8 cellular contexts compared by ENCODE assay signal in genomic region chr11:18698341-18699268, GRCh38. TPM values are rescaled to one million over a fixed set of nuclear protein-coding genes. Genes with fewer than 3 reads are reported as not detected.
DNase-seq lines count a peak whose midpoint lies in the region; FAIRE-seq and TF ChIP-seq lines count a peak whose summit lies in the region.

TMEM86A (plus strand) TSS chr11:18698779; CDS start chr11:18698887, 108 bp downstream.

- no peak within 1 kb of the TSS for H2BK15ac ChIP-seq in neuronal stem cell (ENCODE audit: low read length)

- H3K9me3 ChIP-seq in HAP-1 (no peaks in the 10 kb centered on the region), MM.1S (replicated peaks; ENCODE audit: insufficient read depth, low read length) (no peaks in the 10 kb centered on the region), SK-N-MC (ENCODE audit: low read depth, low read length) (no peaks in the 10 kb centered on the region), neuronal stem cell (replicated peaks in 1 of 2; ENCODE audit: control insufficient read depth in 2 of 2, insufficient read depth in 1 of 2, low read depth in 1 of 2, low read length in 2 of 2) (no peaks in the 10 kb centered on the region)

- H3K4ac ChIP-seq in neuronal stem cell (ENCODE audit: low read length) = no peak within 1 kb of the TSS

- peak within 1 kb of the TSS; percentile 87 for H2AFZ ChIP-seq in MM.1S (ENCODE audit: low read length)
- H2AFZ ChIP-seq in neuronal stem cell (ENCODE audit: low read length) = peak within 1 kb of the TSS; percentile 99

- H3K9ac ChIP-seq in MM.1S (ENCODE audit: low read length) = peak within 1 kb of the TSS; percentile 24; the same call in 1 of the 2 replicates
- H3K9ac ChIP-seq in SK-N-MC (ENCODE audit: insufficient read length) = no peak within 1 kb of the TSS
- peak within 1 kb of the TSS; percentile 70 for H3K9ac ChIP-seq in neuronal stem cell (ENCODE audit: low read depth, low read length, poor library complexity)

- H3K9me2 ChIP-seq in MM.1S (replicated peaks; ENCODE audit: insufficient read depth, low read length) = no peaks in the 10 kb centered on the region

- H3K4me1 ChIP-seq in HAP-1 = no peaks in the 10 kb centered on the region; the same call in 1 of the 2 replicates
- no peaks in the 10 kb centered on the region for H3K4me1 ChIP-seq in MM.1S (ENCODE audit: low read length)
- H3K4me1 ChIP-seq in neuronal stem cell (ENCODE audit: control insufficient read depth in 2 of 2, insufficient read depth in 1 of 2, low read depth in 1 of 2, low read length in 2 of 2) = peaks cover 8% of the 10 kb centered on the region in 2 donors

- H3K36me3 Mint-ChIP-seq in activated naive CD4-positive, alpha-beta T cell treated with anti-CD3 and anti-CD28 coated beads, Interleukin-2, amount 10 ng/mL, durations not matched to agents 7 days and 5 days = no peaks in the 10 kb centered on the region

- H3K79me1 ChIP-seq in neuronal stem cell (ENCODE audit: low read depth, low read length) = no peaks in the 10 kb centered on the region

- TF ChIP-seq CTCF in MM.1S (IDR thresholded peaks at IDR 0.05; ENCODE audit: low read length) = no peak

- no peaks in the 10 kb centered on the region for H3K36me3 ChIP-seq in HAP-1 (replicated peaks)
- no peaks in the 10 kb centered on the region for H3K36me3 ChIP-seq in MM.1S (replicated peaks; ENCODE audit: insufficient read depth, low read length)
- H3K36me3 ChIP-seq in SK-N-MC (ENCODE audit: insufficient read depth, low read length) = no peaks in the 10 kb centered on the region
- peaks cover 0 to 2% of the 10 kb centered on the region in 2 donors for H3K36me3 ChIP-seq in neuronal stem cell (replicated peaks in 1 of 2; ENCODE audit: control insufficient read depth in 2 of 2, insufficient read depth in 2 of 2, low read length in 2 of 2)

- H3K9me3 Mint-ChIP-seq in activated naive CD4-positive, alpha-beta T cell treated with anti-CD3 and anti-CD28 coated beads, Interleukin-2, amount 10 ng/mL, durations not matched to agents 7 days and 5 days = no peaks in the 10 kb centered on the region

- H3K79me2 ChIP-seq in MM.1S (ENCODE audit: low read length) = no peaks in the 10 kb centered on the region

- H3K4me2 ChIP-seq in MM.1S (ENCODE audit: low read depth, low read length) (peak within 1 kb of the TSS; percentile 92), neuronal stem cell (ENCODE audit: insufficient read depth, low read length, poor library complexity, severe bottlenecking) (peak within 1 kb of the TSS; percentile 61)

- H3K27ac ChIP-seq in MM.1S (ENCODE audit: low read length) = no peak within 1 kb of the TSS
- no peak within 1 kb of the TSS for H3K27ac ChIP-seq in SK-N-MC
- no peak within 1 kb of the TSS for H3K27ac ChIP-seq in neuronal stem cell (replicated peaks; ENCODE audit: low read length)

- H3K4me1 Mint-ChIP-seq in activated naive CD4-positive, alpha-beta T cell treated with anti-CD3 and anti-CD28 coated beads, Interleukin-2, amount 10 ng/mL, durations not matched to agents 7 days and 5 days = peaks cover 21% of the 10 kb centered on the region

- no peak for FAIRE-seq in frontal cortex (lab: Jason Lieb, UNC)

- WGBS in neuronal stem cell (ENCODE audit: extremely low coverage in 2 of 2, insufficient read length in 2 of 2, insufficient replicate concordance in 1 of 2), 2 donors = no CpG with 5 or more reads among the region's 98 CpGs

- peak within 1 kb of the TSS; percentile 46 for H3K4me3 ChIP-seq in HAP-1
- H3K4me3 ChIP-seq in MM.1S (ENCODE audit: low read length) = peak within 1 kb of the TSS; percentile 73
- peak within 1 kb of the TSS; percentile 78 for H3K4me3 ChIP-seq in SK-N-MC
- H3K4me3 ChIP-seq in neuronal stem cell (ENCODE audit: low read length in 2 of 2) = peak within 1 kb of the TSS; percentile 47 to 85

- no peak within 1 kb of the TSS for H2BK12ac ChIP-seq in neuronal stem cell (ENCODE audit: low read length)

- H3K27ac Mint-ChIP-seq in activated naive CD4-positive, alpha-beta T cell treated with anti-CD3 and anti-CD28 coated beads, Interleukin-2, amount 10 ng/mL, durations not matched to agents 7 days and 5 days = peak within 1 kb of the TSS; percentile 39

- H2BK5ac ChIP-seq in neuronal stem cell (ENCODE audit: low read length) = peak within 1 kb of the TSS; percentile 40

- in situ Hi-C loops in HAP-1 (cut with MboI; ENCODE audit: low sequenced_read_pairs) = no loop called here

- H3K23ac ChIP-seq in neuronal stem cell (ENCODE audit: low read depth, low read length, poor library complexity) = no peak within 1 kb of the TSS

- peaks cover 46% of the 10 kb centered on the region for H3K27me3 Mint-ChIP-seq in activated naive CD4-positive, alpha-beta T cell treated with anti-CD3 and anti-CD28 coated beads, Interleukin-2, amount 10 ng/mL, durations not matched to agents 7 days and 5 days

- H3K18ac ChIP-seq in neuronal stem cell (ENCODE audit: low read length) = peak within 1 kb of the TSS; percentile 67

- no peak within 1 kb of the TSS for H4K8ac ChIP-seq in neuronal stem cell (ENCODE audit: low read depth, low read length)

- H2AK5ac ChIP-seq in neuronal stem cell (ENCODE audit: low read depth, low read length) = peak within 1 kb of the TSS; percentile 13

- no peak within 1 kb of the TSS for H4K91ac ChIP-seq in neuronal stem cell (ENCODE audit: low read depth, low read length, poor library complexity)

- no peaks in the 10 kb centered on the region for H3F3A ChIP-seq in MM.1S (ENCODE audit: insufficient read depth, low read length)

- peak; percentile 95 for DNase-seq in ELF-1 (ENCODE audit: low read depth, low spot score)
- peak; percentile 81 to 94 for DNase-seq in HAP-1 (ENCODE audit: low spot score in 2 of 2)
- peak; percentile 90 for DNase-seq in MM.1S
- DNase-seq in SK-N-MC (ENCODE audit: low read depth, low spot score) = no peak
- peak; percentile 94 for DNase-seq in activated naive CD4-positive, alpha-beta T cell treated with anti-CD3 and anti-CD28 coated beads, Interleukin-2, amount 10 ng/mL, durations not matched to agents 7 days and 5 days
- peak; percentile 93 to 97 for DNase-seq in frontal cortex (ENCODE audit: low spot score in 2 of 2)
- DNase-seq in neuronal stem cell (ENCODE audit: low spot score) = peak; percentile 91
- peak; percentile 61 for DNase-seq in stromal cell of bone marrow (ENCODE audit: low read depth)

- H3K27me3 ChIP-seq in HAP-1 (ENCODE audit: low read depth) (no peaks in the 10 kb centered on the region), MM.1S (replicated peaks; ENCODE audit: insufficient read depth, low read length) (0 out of 2 replicates have a peak, but pooled peaks cover 4% of the 10 kb centered on the region), neuronal stem cell (ENCODE audit: control insufficient read depth in 3 of 3, insufficient read depth in 3 of 3, low read depth in 1 of 3, low read length in 3 of 3) (peaks cover 0 to 27% (median 16%) of the 10 kb centered on the region in 3 experiments)

- peak within 1 kb of the TSS; percentile 69 for H3K4me3 Mint-ChIP-seq in activated naive CD4-positive, alpha-beta T cell treated with anti-CD3 and anti-CD28 coated beads, Interleukin-2, amount 10 ng/mL, durations not matched to agents 7 days and 5 days

- H3K14ac ChIP-seq in neuronal stem cell (ENCODE audit: low read length) = no peak within 1 kb of the TSS

- CTCF ChIA-PET in activated naive CD4-positive, alpha-beta T cell treated with anti-CD3 and anti-CD28 coated beads, Interleukin-2, amount 10 ng/mL, durations not matched to agents 7 days and 5 days (lab: Charles Lee) = interaction anchor here (0.9 to 1.7 kb wide), 5 partner anchors 23 to 455 kb away, joined by 3 to 6 read pairs (median 4); partner anchors contain the start of gene SPTY2D1

- no peaks in the 10 kb centered on the region for H4K20me1 ChIP-seq in MM.1S (ENCODE audit: insufficient read depth, low read length)

- no peak within 1 kb of the TSS for H2BK120ac ChIP-seq in neuronal stem cell (ENCODE audit: low read depth, low read length)

RNA-seq across cellular contexts. Expression of gene TMEM86A, which starts in this region (rescaled TPM):
- 4.9 TPM for total RNA-seq in frontal cortex
- 1.2 TPM for polyA plus RNA-seq in neuronal stem cell (2013, experiment 1 of 2)
- polyA plus RNA-seq in neuronal stem cell (2013, experiment 2 of 2) = 1.4 TPM
